In genomic region chr11:2991477-2992233, GRCh38 we compare ENCODE assay signal across 8 cellular contexts. TPM values are rescaled to one million over a fixed set of nuclear protein-coding genes. Genes with fewer than 3 reads are reported as not detected.
DNase-seq lines count a peak whose midpoint lies in the region; ATAC-seq and TF ChIP-seq lines count a peak whose summit lies in the region.

No MANE protein-coding gene starts in this region.

- DNase-seq in AG10803 (ENCODE audit: low read depth) (peak; percentile 29), Panc1 (ENCODE audit: low read depth, low spot score) (no peak), choroid plexus epithelial cell (ENCODE audit: low read depth) (peak; percentile 43), left lung (peak; percentile 55 to 95), stomach (no peak), DMS153 (lab: John Stamatoyannopoulos, UW) (no peak)

- H3K27me3 ChIP-seq in Panc1 (ENCODE audit: control insufficient read depth, insufficient read depth, low read length) (no peaks in the 10 kb centered on the region), left lung (no peaks in the 10 kb centered on the region), stomach (no peaks in the 10 kb centered on the region)

- BruUV-seq in Panc1 (replicated peaks; lab: Mats Ljungman, UMichigan): no TSS peak

- POLR2A ChIA-PET in Panc1 (lab: Charles Lee): interaction anchor here (0.6 to 1.0 kb wide), 6 partner anchors 12 to 224 kb away, joined by 3 to 5 read pairs (median 3); no protein-coding TSS in a partner anchor

- ATAC-seq in GM18517 (IDR thresholded peaks at IDR 0.05; ENCODE audit: unreplicated experiment) (peak; percentile 14), HG03025 (IDR thresholded peaks at IDR 0.05; ENCODE audit: low FRiP score, unreplicated experiment) (peak; percentile 31), Panc1 (peak; percentile 82), left lung (peak; percentile 63)

- in situ Hi-C loops in Panc1 (cut with HindIII; ENCODE audit: low pct_unique_long_range_greater_than_20kb, low sequenced_read_pairs): no loop called here

- intact Hi-C loops in Panc1 (cut with micrococcal nuclease; ENCODE audit: unreplicated experiment): no loop called here
- intact Hi-C loops in left lung (cut with DNase I): no loop called here
- intact Hi-C loops in stomach (cut with DNase I; ENCODE audit: low total_unique reads): no loop called here

- 0 to 1% (median 1%) methylated on average over 47 to 75 of the region's 79 CpGs for WGBS in stomach, 5 donors

- H3K4me3 ChIP-seq in AG10803 (ENCODE audit: low read length) (peak overlapping the region; percentile 86), Panc1 (ENCODE audit: low read depth in 2 of 2, low read length in 2 of 2) (peak overlapping the region; percentile 65 to 98), choroid plexus epithelial cell (ENCODE audit: low read depth, low read length) (peak overlapping the region; percentile 71), left lung (peak overlapping the region; percentile 73 to 83), stomach (peak overlapping the region; percentile 69 to 96 (median 90))

- H3K36me3 ChIP-seq in Panc1 (ENCODE audit: control insufficient read depth, insufficient read depth, low read length) (no peaks in the 10 kb centered on the region; the same call in none of the 2 replicates), left lung (no peaks in the 10 kb centered on the region), stomach (no peaks in the 10 kb centered on the region)

- TF ChIP-seq EP300 in stomach (IDR thresholded peaks at IDR 0.05): no peak

- peak overlapping the region; percentile 97 for H3K27ac ChIP-seq in Panc1 (ENCODE audit: low read length)
- peak overlapping the region; percentile 93 to 95 for H3K27ac ChIP-seq in left lung
- H3K27ac ChIP-seq in stomach: peak overlapping the region; percentile 95 to 99 (median 96)

- no peak for TF ChIP-seq POLR2A in stomach (IDR thresholded peaks at IDR 0.05)

- H3K9me3 ChIP-seq in Panc1 (ENCODE audit: control insufficient read depth, insufficient read depth, low read depth, low read length): no peaks in the 10 kb centered on the region
- no peaks in the 10 kb centered on the region for H3K9me3 ChIP-seq in left lung
- H3K9me3 ChIP-seq in stomach: no peaks in the 10 kb centered on the region

- H3K4me1 ChIP-seq in Panc1 (ENCODE audit: control insufficient read depth, insufficient read depth, low read length) (peaks cover 35% of the 10 kb centered on the region), left lung (peaks cover 34 to 53% of the 10 kb centered on the region in 2 donors), stomach (peaks cover 38 to 56% (median 51%) of the 10 kb centered on the region in 4 donors)

- CTCF ChIA-PET in Panc1 (lab: Charles Lee): interaction anchor here (0.6 to 1.3 kb wide), 3 partner anchors 19 to 247 kb away, joined by 3 to 4 read pairs (median 3); no protein-coding TSS in a partner anchor

- TF ChIP-seq CTCF in AG10803 (conservative IDR thresholded peaks at IDR 0.05; ENCODE audit: low read length): no peak
- TF ChIP-seq CTCF in Panc1 (IDR thresholded peaks at IDR 0.05): no peak
- TF ChIP-seq CTCF in choroid plexus epithelial cell (conservative IDR thresholded peaks at IDR 0.05; ENCODE audit: low read depth, low read length): no peak
- TF ChIP-seq CTCF in left lung (IDR thresholded peaks at IDR 0.05): no peak
- TF ChIP-seq CTCF in stomach (IDR thresholded peaks at IDR 0.05): no peak

RNA-seq across cellular contexts. Expression of gene NAP1L4, which starts 0.5 kb away (rescaled TPM):
- total RNA-seq in Panc1 (2021; ENCODE audit: unreplicated experiment) (274 TPM), left lung (100 to 1,000 TPM; 101 to 122 TPM), stomach (100 to 1,000 TPM in 4 of 5 donors, 10 to 100 TPM in 1; 80.5 to 438 (median 181) TPM)
- 162 TPM for polyA plus RNA-seq in Panc1 (2012; ENCODE audit: insufficient read length)
- 10 to 100 TPM; 61.3 to 82.7 (median 77.5) TPM for polyA plus RNA-seq in stomach

Comparison
In these comparisons a context has a peak if more than half of its experiments do, and no peak if none do; other contexts are left out.
1. DNase-seq: peak in AG10803 (single experiment), choroid plexus epithelial cell (single experiment) and left lung (2 of 2); none in Panc1 (single experiment), stomach (single experiment) and DMS153 (single experiment).
2. ATAC-seq: peak in every context shown above with its lines; median percentile 82 in Panc1; 63 in left lung; 31 in HG03025; 14 in GM18517.
3. Peak in every context shown above with its lines, with median percentiles within 50 percentile points of each other: H3K4me3 ChIP-seq and H3K27ac ChIP-seq.